15 cellular contexts compared by ENCODE assay signal in the genomic region with DNA sequence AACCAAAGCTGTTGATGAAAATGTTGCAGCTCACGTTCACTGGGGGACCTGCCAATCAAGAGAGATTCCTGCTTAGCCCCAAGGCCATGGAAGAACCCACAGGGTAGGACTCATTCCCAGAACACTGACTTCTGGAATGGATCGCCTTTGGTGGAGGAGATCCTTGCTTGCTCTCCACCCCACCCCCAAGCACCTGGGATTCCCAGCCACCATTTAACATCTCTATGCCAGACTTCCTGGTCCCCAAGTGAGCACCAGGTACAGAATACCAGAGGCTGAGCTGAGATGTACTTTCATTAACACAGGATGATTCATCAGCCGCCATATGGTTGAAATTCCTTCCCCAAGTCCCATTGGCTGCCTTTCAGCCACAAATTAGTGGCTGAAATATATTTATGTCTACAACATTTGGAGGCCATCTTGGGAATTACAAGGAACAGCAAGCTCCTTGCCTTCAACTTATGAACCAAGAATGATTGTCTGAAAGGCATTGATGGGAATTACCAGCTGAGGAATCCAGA. TPM values are rescaled to one million over a fixed set of nuclear protein-coding genes. Genes with fewer than 3 reads are reported as not detected.
"Had no signal": no experiment of that assay in that cellular context is flagged by ENCODE, and none has a peak within 500 bp of the region (broad histone marks: within the 10 kb centered on the region; RNA-seq: fewer than 3 reads in every experiment).

No MANE protein-coding gene starts in this region.

- DNase-seq: activated CD4-positive, alpha-beta T cell treated with anti-CD3 and anti-CD28 coated beads, Interleukin-2, amount 50 U/mL, for 1 hour; activated CD4-positive, CD25-positive, alpha-beta regulatory T cell; activated naive CD4-positive, alpha-beta T cell treated with anti-CD3 and anti-CD28 coated beads, Interleukin-2, amount 10 ng/mL, durations not matched to agents 7 days and 5 days; effector memory CD8-positive, alpha-beta T cell; mammary epithelial cell; occipital lobe; right lobe of liver; stimulated activated CD4-positive, alpha-beta T cell treated with anti-CD3 and anti-CD28 coated beads, Interleukin-2, amount 100 ng/mL, for 24 hours; stimulated activated naive CD4-positive, alpha-beta T cell; T-helper 17 cell; trophoblast cell had no signal

- H3K4me3 ChIP-seq: prostate gland, right lobe of liver had no signal

- H3K4me1 ChIP-seq: prostate gland, right lobe of liver had no signal

- H3K9me3 ChIP-seq: prostate gland, right lobe of liver had no signal

- H3K36me3 ChIP-seq: prostate gland, right lobe of liver had no signal

- H3K27me3 ChIP-seq: right lobe of liver had no signal

RNA-seq across cellular contexts. Expression of a gene that starts 37.9 kb away (rescaled TPM):
- total RNA-seq: activated CD8-positive, alpha-beta memory T cell treated with anti-CD3 and anti-CD28 coated beads for 36 hours; activated T-helper 2 cell treated with anti-CD3 and anti-CD28 coated beads, Interferon-gamma antibody, Interleukin-2, Interleukin-4, amounts not matched to agents 10 μg/mL and 5 μg/mL and 100 μg/mL, durations not matched to agents 14 hours and 24 hours and 36 hours; epithelial cell of proximal tubule; mammary epithelial cell; prostate gland; right lobe of liver; T-helper 17 cell had no signal
- polyA plus RNA-seq: mammary epithelial cell had no signal
